Comparison of ENCODE assay signal across 9 cellular contexts in genomic region chr6:7542878-7543394, GRCh38. TPM values are rescaled to one million over a fixed set of nuclear protein-coding genes. Genes with fewer than 3 reads are reported as not detected.
DNase-seq lines count a peak whose midpoint lies in the region; ATAC-seq, FAIRE-seq and TF ChIP-seq lines count a peak whose summit lies in the region.
"Had no signal": no experiment of that assay in that cellular context is flagged by ENCODE, and none has a peak within 500 bp of the region (broad histone marks: within the 10 kb centered on the region; RNA-seq: fewer than 3 reads in every experiment).

No MANE protein-coding gene starts in this region.

- no peaks in the 10 kb centered on the region for H3K36me3 ChIP-seq in PC-9 (ENCODE audit: low read depth)
- no peaks in the 10 kb centered on the region for H3K36me3 ChIP-seq in neural cell (ENCODE audit: insufficient read depth, low read length)

- H3K79me2 ChIP-seq in PC-9 (ENCODE audit: low read depth) (peaks cover 47% of the 10 kb centered on the region), neural cell (replicated peaks; ENCODE audit: insufficient read depth, low read length) (no peaks in the 10 kb centered on the region)

- H3K27me3 ChIP-seq in PC-9 (ENCODE audit: insufficient read depth, low read depth) (no peaks in the 10 kb centered on the region), neural cell (ENCODE audit: insufficient read depth, low read depth, low read length) (peaks cover 61% of the 10 kb centered on the region)

- peaks cover 37% of the 10 kb centered on the region for H3K4me1 ChIP-seq in PC-9 (replicated peaks; ENCODE audit: insufficient read depth)

- intact Hi-C loops in PC-9 (cut with micrococcal nuclease; ENCODE audit: unreplicated experiment) = loop anchor here (2.0 to 5.0 kb wide), 4 partner anchors 49 to 230 kb away; partner anchors contain the start of genes SNRNP48 and SSR1

- DNase-seq in NCI-H510A treated with DMSO at 0.1 percent for 48 hours (lab: John Stamatoyannopoulos, UW) = peak; percentile 39
- DNase-seq in NCI-H510A (lab: John Stamatoyannopoulos, UW) = no peak
- peak; percentile 68 to 69 for DNase-seq in PC-9
- peak; percentile 43 for DNase-seq in fibroblast of peridontal ligament (ENCODE audit: extremely low read depth)
- no peak for DNase-seq in GM12891 (ENCODE audit: insufficient read length, low spot score)
- DNase-seq: DND-41 had no signal

- H3K9me2 ChIP-seq in PC-9 (ENCODE audit: insufficient read depth) (no peaks in the 10 kb centered on the region), neural cell (ENCODE audit: insufficient read depth, low read length) (no peaks in the 10 kb centered on the region)

- no peak for TF ChIP-seq POLR2A in GM12891 (IDR thresholded peaks at IDR 0.05; ENCODE audit: low read depth, low read length)

- H2AFZ ChIP-seq in PC-9 (no peak overlapping the region), neural cell (ENCODE audit: low read depth, low read length) (no peak overlapping the region)

- ATAC-seq in HG03520 (IDR thresholded peaks at IDR 0.05; ENCODE audit: unreplicated experiment) (no peak), GM19351 (IDR thresholded peaks at IDR 0.05; ENCODE audit: unreplicated experiment) (no peak)

- TF ChIP-seq EP300 in neural cell (conservative IDR thresholded peaks at IDR 0.05; ENCODE audit: poor library complexity, severe bottlenecking) = no peak

- H3K4me3 ChIP-seq in PC-9 = peak overlapping the region; percentile 81
- H3K4me3 ChIP-seq in neural cell (ENCODE audit: low read length) = peak overlapping the region; percentile 79

- H3K27ac ChIP-seq in PC-9 (peak overlapping the region; percentile 79), neural cell (ENCODE audit: low read length) (no peak overlapping the region)

- peak overlapping the region; percentile 91 for H3K4me2 ChIP-seq in PC-9
- no peak overlapping the region for H3K4me2 ChIP-seq in neural cell (ENCODE audit: low read length)

- POLR2A ChIA-PET in PC-9 (lab: Charles Lee; ENCODE audit: unreplicated experiment) = interaction anchor here (0.6 to 0.7 kb wide), 2 partner anchors 257 kb away, joined by 3 read pairs; no protein-coding TSS in a partner anchor

- FAIRE-seq in GM12891 (lab: Jason Lieb, UNC) = no peak

- TF ChIP-seq CTCF in PC-9 (conservative IDR thresholded peaks at IDR 0.05) (no peak), neural cell (IDR thresholded peaks at IDR 0.05; ENCODE audit: poor library complexity, severe bottlenecking) (no peak)

- peaks cover 15% of the 10 kb centered on the region; the same call in 1 of the 2 replicates for H3F3A ChIP-seq in PC-9 (ENCODE audit: insufficient read depth, low read depth)
- no peaks in the 10 kb centered on the region for H3F3A ChIP-seq in neural cell (ENCODE audit: insufficient read depth, low read length, poor library complexity, severe bottlenecking)

- no peak for TF ChIP-seq RAD21 in neural cell (conservative IDR thresholded peaks at IDR 0.05)

- no peak overlapping the region for H3K9ac ChIP-seq in neural cell (ENCODE audit: low read length)

- no peaks in the 10 kb centered on the region for H3K9me3 ChIP-seq in PC-9 (ENCODE audit: insufficient read depth, low read depth)
- H3K9me3 ChIP-seq in neural cell (ENCODE audit: low read length) = no peaks in the 10 kb centered on the region

- BruUV-seq in PC-9 (replicated peaks; lab: Mats Ljungman, UMichigan) = no TSS peak

- H4K20me1 ChIP-seq in PC-9 (ENCODE audit: insufficient read depth) (no peaks in the 10 kb centered on the region; the same call in 1 of the 2 replicates), neural cell (ENCODE audit: insufficient read depth) (no peaks in the 10 kb centered on the region)

- CTCF ChIA-PET in PC-9 (lab: Charles Lee) = interaction anchor here (0.5 kb wide), 1 partner anchor 151 kb away, joined by 8 read pairs; no protein-coding TSS in a partner anchor

TF ChIP-seq in neural cell, 6 proteins besides CTCF, POLR2A, EP300 and RAD21:
- no peak for TF ChIP-seq SMC3 (conservative IDR thresholded peaks at IDR 0.05; ENCODE audit: poor library complexity)
- no peak for TF ChIP-seq REST (IDR thresholded peaks at IDR 0.05; ENCODE audit: borderline replicate concordance)
- TF ChIP-seq POLR2AphosphoS5 (IDR thresholded peaks at IDR 0.05) = no peak
- no peak for TF ChIP-seq TAF1 (IDR thresholded peaks at IDR 0.05; ENCODE audit: low read depth)
- no peak for TF ChIP-seq EZH2 (IDR thresholded peaks at IDR 0.05; ENCODE audit: borderline replicate concordance, insufficient read depth, low read length, poor library complexity, severe bottlenecking)
- TF ChIP-seq MXI1 (conservative IDR thresholded peaks at IDR 0.05; ENCODE audit: poor library complexity, severe bottlenecking) = no peak

TF ChIP-seq in GM12891, 5 proteins besides CTCF, POLR2A, EP300 and RAD21:
- TF ChIP-seq POLR2AphosphoS5 (IDR thresholded peaks at IDR 0.05; ENCODE audit: low read depth, low read length) (no peak), POU2F2 (IDR thresholded peaks at IDR 0.05; ENCODE audit: low read depth, low read length) (no peak), PAX5 (IDR thresholded peaks at IDR 0.05; ENCODE audit: insufficient read depth, low read length, severe bottlenecking) (no peak), SPI1 (IDR thresholded peaks at IDR 0.05; ENCODE audit: low read depth, low read length) (no peak), TAF1 (IDR thresholded peaks at IDR 0.05; ENCODE audit: low read depth, low read length) (no peak)
TF ChIP-seq in GM12891: peak in this region for 0.

RNA-seq across cellular contexts. Expression of gene DSP, which starts 1.5 kb away (rescaled TPM):
- 109 and 117 TPM in 2 replicates for total RNA-seq in PC-9 (2021)
- polyA plus RNA-seq in neural cell = 0.05 TPM in 1 of 2 replicates, not detected in the other
- polyA minus RNA-seq in neural cell = 0.49 and 0.93 TPM in 2 replicates
- 0.03 TPM for polyA plus RNA-seq in GM12891 (2012; ENCODE audit: low read depth, missing spikeins)

RNA-seq across cellular contexts. Expression of gene SNRNP48, which starts 47.1 kb away (rescaled TPM):
- 18.6 and 21.7 TPM in 2 replicates for total RNA-seq in PC-9 (2021)
- polyA plus RNA-seq in neural cell = 17.5 and 19.4 TPM in 2 replicates
- polyA minus RNA-seq in neural cell = 19.5 and 23.2 TPM in 2 replicates
- 4.0 TPM for polyA plus RNA-seq in GM12891 (2012; ENCODE audit: low read depth, missing spikeins)

Comparison
In these comparisons a context has a peak if more than half of its experiments do, and no peak if none do; other contexts are left out.
1. DNase-seq: peak in NCI-H510A treated with DMSO at 0.1 percent for 48 hours (single experiment), PC-9 (2 of 2) and fibroblast of peridontal ligament (single experiment); none in NCI-H510A (single experiment) and GM12891 (single experiment).